1 cellular context compared by ENCODE assay signal in genomic region chrX:150990910-150991309, GRCh38.
TF ChIP-seq lines count a peak whose summit lies in the region.

No MANE protein-coding gene starts in this region.

TF ChIP-seq in GM23338, 12 proteins besides CTCF, POLR2A, EP300 and RAD21 (continued from another document):
- TF ChIP-seq ZNF462 (CRISPR knock-in tag; IDR thresholded peaks at IDR 0.05) = no peak
- TF ChIP-seq CREB1 (CRISPR knock-in tag; IDR thresholded peaks at IDR 0.05; ENCODE audit: low read depth) = no peak
TF ChIP-seq in GM23338: peak in this region for 0.
